17 cellular contexts compared by ENCODE assay signal in the genomic region with DNA sequence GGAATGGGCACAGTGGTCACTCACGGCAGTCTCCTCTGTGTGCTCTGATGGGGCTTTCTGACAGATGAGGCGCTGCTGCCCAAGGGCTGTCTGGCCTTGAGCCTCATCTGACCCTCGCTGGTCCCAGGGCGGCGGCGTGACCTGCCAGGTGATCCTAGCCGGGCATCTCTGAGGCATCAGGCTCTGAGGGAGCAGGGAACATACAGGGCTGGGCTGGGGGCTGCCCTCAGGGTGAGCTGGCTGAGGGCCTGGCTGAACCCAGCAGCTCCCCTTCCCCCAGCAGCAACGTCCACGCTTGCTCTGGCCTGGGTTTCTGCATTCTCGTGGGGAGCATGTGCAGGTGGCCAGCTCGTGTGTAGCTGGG.
"Had no signal": no experiment of that assay in that cellular context is flagged by ENCODE, and none has a peak within 500 bp of the region (broad histone marks: within the 10 kb centered on the region; RNA-seq: fewer than 3 reads in every experiment).

No MANE protein-coding gene starts in this region.

- DNase-seq: KBM-7, MV-4-11, NCI-H1048, NCI-H1105, NCI-H1417, NCI-H1436 treated with DMSO at 0.1 percent for 48 hours, NCI-H1694, NCI-H187 treated with DMSO at 0.1 percent for 48 hours, NCI-H2029 treated with DMSO at 0.1 percent for 48 hours, NCI-H2171 treated with DMSO at 0.1 percent for 48 hours, NCI-H345, NCI-H446 treated with DMSO at 0.1 percent for 48 hours, NCI-H510A treated with DMSO at 0.1 percent for 48 hours, NCI-H526, NCI-H82, SHP77 had no signal

- H3K27ac ChIP-seq: RWPE1 had no signal
